In the genomic region with DNA sequence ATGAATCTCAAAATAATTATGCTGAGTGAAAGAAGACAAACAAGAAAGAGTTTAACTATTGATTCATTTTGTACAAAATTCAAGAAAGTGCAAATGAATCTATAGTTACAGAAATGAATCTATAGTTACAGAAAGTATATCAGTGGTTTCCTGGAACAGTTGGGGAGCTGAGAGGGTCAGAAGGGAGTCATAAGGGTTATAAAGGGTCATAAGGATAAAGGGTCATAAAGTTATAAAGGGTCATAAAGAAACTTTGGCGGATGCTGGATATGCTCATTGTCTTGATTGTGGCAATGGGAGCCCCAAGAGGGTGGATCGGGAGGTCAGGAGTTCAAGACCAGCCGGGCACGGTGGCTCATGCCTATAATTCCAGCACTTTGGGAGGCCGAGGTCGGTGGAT, we compare ENCODE assay signal across 20 cellular contexts. TPM values are rescaled to one million over a fixed set of nuclear protein-coding genes. Genes with fewer than 3 reads are reported as not detected.
DNase-seq lines count a peak whose midpoint lies in the region; ATAC-seq and FAIRE-seq lines count a peak whose summit lies in the region.
"Had no signal": no experiment of that assay in that cellular context is flagged by ENCODE, and none has a peak within 500 bp of the region (broad histone marks: within the 10 kb centered on the region; RNA-seq: fewer than 3 reads in every experiment).

No MANE protein-coding gene starts in this region.

- peaks cover 9% of the 10 kb centered on the region for H3K4me1 Mint-ChIP-seq in activated CD4-positive, alpha-beta T cell treated with anti-CD3 and anti-CD28 coated beads for 36 hours
- no peaks in the 10 kb centered on the region for H3K4me1 Mint-ChIP-seq in activated naive CD4-positive, alpha-beta T cell treated with anti-CD3 and anti-CD28 coated beads, Interleukin-2, amount 50 U/mL, for 24 hours
- H3K4me1 Mint-ChIP-seq in stimulated activated effector memory CD8-positive, alpha-beta T cell treated with anti-CD3 and anti-CD28 coated beads, Interleukin-12 subunit alpha, Interleukin-12 subunit beta, amount 100 ng/mL, for 72 hours = peaks cover 6% of the 10 kb centered on the region

- no peak overlapping the region for H3K4me3 Mint-ChIP-seq in activated CD4-positive, alpha-beta T cell treated with anti-CD3 and anti-CD28 coated beads for 36 hours
- no peak overlapping the region for H3K4me3 Mint-ChIP-seq in activated naive CD4-positive, alpha-beta T cell treated with anti-CD3 and anti-CD28 coated beads, Interleukin-2, amount 50 U/mL, for 24 hours
- H3K4me3 Mint-ChIP-seq in stimulated activated effector memory CD8-positive, alpha-beta T cell treated with anti-CD3 and anti-CD28 coated beads, Interleukin-12 subunit alpha, Interleukin-12 subunit beta, amount 100 ng/mL, for 72 hours = no peak overlapping the region
- H3K4me3 Mint-ChIP-seq: B cell; CD4-positive, alpha-beta T cell; CD8-positive, alpha-beta T cell had no signal

- DNase-seq in activated CD4-positive, alpha-beta T cell treated with anti-CD3 and anti-CD28 coated beads for 36 hours = no peak
- DNase-seq in activated CD4-positive, alpha-beta T cell treated with anti-CD3 and anti-CD28 coated beads for 48 hours = no peak
- no peak for DNase-seq in activated naive CD4-positive, alpha-beta T cell treated with anti-CD3 and anti-CD28 coated beads, Interleukin-2, amount 50 U/mL, for 16 hours
- DNase-seq in stimulated activated effector memory CD8-positive, alpha-beta T cell treated with anti-CD3 and anti-CD28 coated beads, Interleukin-12 subunit alpha, Interleukin-12 subunit beta, amount 100 ng/mL, for 72 hours (ENCODE audit: low spot score in 2 of 2) = no peak
- DNase-seq in ecto neural progenitor cell (ENCODE audit: low spot score) (no peak), HCEC 1CT (no peak)
- DNase-seq: AML-193; Caco-2; Calu3; CD4-positive, alpha-beta T cell; CD8-positive, alpha-beta T cell; DMS79 treated with DMSO at 0.1 percent for 48 hours; GF-D8 had no signal

- ATAC-seq in activated CD4-positive, alpha-beta T cell treated with anti-CD3 and anti-CD28 coated beads for 36 hours = peak; percentile 19
- peak; percentile 57 for ATAC-seq in stimulated activated effector memory CD8-positive, alpha-beta T cell treated with anti-CD3 and anti-CD28 coated beads, Interleukin-12 subunit alpha, Interleukin-12 subunit beta, amount 100 ng/mL, for 72 hours
- ATAC-seq: A549; CD8-positive, alpha-beta T cell had no signal

- CTCF ChIA-PET in activated CD4-positive, alpha-beta T cell treated with anti-CD3 and anti-CD28 coated beads for 36 hours (lab: Charles Lee) = interaction anchor here (1.0 kb wide), 1 partner anchor 10 kb away, joined by 3 read pairs; no protein-coding TSS in a partner anchor

- intact Hi-C loops in activated CD4-positive, alpha-beta T cell treated with anti-CD3 and anti-CD28 coated beads for 36 hours (cut with DNase I, micrococcal nuclease) = no loop called here

- no peaks in the 10 kb centered on the region for H3K9me3 Mint-ChIP-seq in activated CD4-positive, alpha-beta T cell treated with anti-CD3 and anti-CD28 coated beads for 36 hours (ENCODE audit: low read depth)
- no peaks in the 10 kb centered on the region for H3K9me3 Mint-ChIP-seq in activated naive CD4-positive, alpha-beta T cell treated with anti-CD3 and anti-CD28 coated beads, Interleukin-2, amount 50 U/mL, for 24 hours
- no peaks in the 10 kb centered on the region for H3K9me3 Mint-ChIP-seq in stimulated activated effector memory CD8-positive, alpha-beta T cell treated with anti-CD3 and anti-CD28 coated beads, Interleukin-12 subunit alpha, Interleukin-12 subunit beta, amount 100 ng/mL, for 72 hours
- H3K9me3 Mint-ChIP-seq: CD4-positive, alpha-beta T cell; CD8-positive, alpha-beta T cell had no signal

- POLR2A ChIA-PET in activated CD4-positive, alpha-beta T cell treated with anti-CD3 and anti-CD28 coated beads for 36 hours (lab: Charles Lee) = no interaction called here

- H3K27ac Mint-ChIP-seq in activated CD4-positive, alpha-beta T cell treated with anti-CD3 and anti-CD28 coated beads for 36 hours = no peak overlapping the region
- peak overlapping the region; percentile 19 for H3K27ac Mint-ChIP-seq in activated naive CD4-positive, alpha-beta T cell treated with anti-CD3 and anti-CD28 coated beads, Interleukin-2, amount 50 U/mL, for 24 hours
- peak overlapping the region; percentile 42 for H3K27ac Mint-ChIP-seq in stimulated activated effector memory CD8-positive, alpha-beta T cell treated with anti-CD3 and anti-CD28 coated beads, Interleukin-12 subunit alpha, Interleukin-12 subunit beta, amount 100 ng/mL, for 72 hours
- H3K27ac Mint-ChIP-seq: B cell; CD4-positive, alpha-beta T cell; CD8-positive, alpha-beta T cell had no signal

- no peaks in the 10 kb centered on the region for H3K27me3 Mint-ChIP-seq in activated CD4-positive, alpha-beta T cell treated with anti-CD3 and anti-CD28 coated beads for 36 hours
- no peaks in the 10 kb centered on the region for H3K27me3 Mint-ChIP-seq in activated naive CD4-positive, alpha-beta T cell treated with anti-CD3 and anti-CD28 coated beads, Interleukin-2, amount 50 U/mL, for 24 hours
- H3K27me3 Mint-ChIP-seq: B cell; CD4-positive, alpha-beta T cell had no signal

- peak; percentile 76 for FAIRE-seq in colon (lab: Jason Lieb, UNC)
- FAIRE-seq: D721Med, G401.6, GM12891 had no signal

- no peaks in the 10 kb centered on the region for H3K36me3 Mint-ChIP-seq in activated CD4-positive, alpha-beta T cell treated with anti-CD3 and anti-CD28 coated beads for 36 hours (ENCODE audit: low read depth)
- H3K36me3 Mint-ChIP-seq in activated naive CD4-positive, alpha-beta T cell treated with anti-CD3 and anti-CD28 coated beads, Interleukin-2, amount 50 U/mL, for 24 hours = no peaks in the 10 kb centered on the region
- no peaks in the 10 kb centered on the region for H3K36me3 Mint-ChIP-seq in stimulated activated effector memory CD8-positive, alpha-beta T cell treated with anti-CD3 and anti-CD28 coated beads, Interleukin-12 subunit alpha, Interleukin-12 subunit beta, amount 100 ng/mL, for 72 hours
- H3K36me3 Mint-ChIP-seq: CD8-positive, alpha-beta T cell had no signal

RNA-seq across cellular contexts. Expression of a gene that starts 26.0 kb away (rescaled TPM):
- total RNA-seq in activated CD4-positive, alpha-beta T cell treated with anti-CD3 and anti-CD28 coated beads for 36 hours = 10 to 100 TPM; 24.1 to 26.0 TPM
